In the genomic region with DNA sequence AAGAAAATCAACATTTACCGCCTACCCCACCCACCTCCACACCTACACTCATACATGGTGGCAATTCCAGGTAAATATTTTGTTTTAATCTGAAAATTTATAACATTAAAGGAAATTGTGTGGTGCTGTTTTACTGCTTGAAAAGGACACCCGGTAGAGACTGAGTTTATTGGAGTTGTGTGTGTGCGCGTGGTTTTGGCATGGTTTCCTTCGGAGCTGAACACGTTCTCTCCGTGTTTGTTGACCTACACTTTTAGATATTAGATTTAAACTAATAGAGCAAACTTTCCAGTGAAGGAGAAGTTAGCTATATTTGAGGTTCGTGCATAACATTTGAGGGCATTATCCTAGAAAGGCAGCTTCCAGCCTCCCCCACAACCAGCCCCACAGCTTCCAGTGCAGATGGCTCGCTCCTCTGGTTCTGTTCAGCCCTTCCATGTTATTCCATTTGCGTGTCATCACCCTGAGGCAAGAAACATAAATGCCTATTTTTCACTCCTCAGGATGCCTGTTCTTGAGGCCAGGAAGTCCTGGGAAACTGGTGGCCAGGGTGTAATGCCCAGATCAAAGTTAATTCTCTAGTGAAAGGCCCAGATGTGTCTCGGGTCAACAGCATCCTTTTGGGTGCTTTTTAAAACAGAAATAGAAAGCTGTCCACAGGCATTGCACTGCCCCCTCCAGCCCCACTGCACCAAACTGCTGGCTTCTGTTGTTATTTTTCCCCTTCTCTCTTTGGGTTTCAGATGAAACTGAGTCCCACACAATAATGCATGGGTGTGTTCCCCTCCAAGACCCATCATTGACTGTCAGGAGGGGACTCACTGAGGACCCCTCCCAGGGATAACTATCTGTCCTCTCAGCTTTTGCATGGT, we compare ENCODE assay signal across 13 cellular contexts.
DNase-seq lines count a peak whose midpoint lies in the region; ATAC-seq and TF ChIP-seq lines count a peak whose summit lies in the region.
"Had no signal": no experiment of that assay in that cellular context is flagged by ENCODE, and none has a peak within 500 bp of the region (broad histone marks: within the 10 kb centered on the region; RNA-seq: fewer than 3 reads in every experiment).

No MANE protein-coding gene starts in this region.

- H3K79me1 ChIP-seq in mesendoderm (ENCODE audit: low read length) = no peaks in the 10 kb centered on the region

- H3K27me3 ChIP-seq in mesendoderm (ENCODE audit: insufficient read depth, low read length, poor library complexity) (no peaks in the 10 kb centered on the region), suprapubic skin (no peaks in the 10 kb centered on the region)
- H3K27me3 ChIP-seq: dorsolateral prefrontal cortex had no signal

- H3K9ac ChIP-seq in mesendoderm (ENCODE audit: low read length) = no peak overlapping the region

- no peak overlapping the region for H3K4me2 ChIP-seq in mesendoderm (ENCODE audit: low read length)
- H3K4me2 ChIP-seq: PC-9 had no signal

- WGBS in mesendoderm (ENCODE audit: extremely low coverage, insufficient coverage, low lambda C conversion rate) = no CpG with 5 or more reads among the region's 11 CpGs
- WGBS in suprapubic skin = 89% methylated on average over 11 of the region's 11 CpGs

- no peak overlapping the region for H2BK15ac ChIP-seq in mesendoderm (replicated peaks; ENCODE audit: low read depth)

- no peaks in the 10 kb centered on the region for H3K27me3 Mint-ChIP-seq in activated T-cell treated with anti-CD3 and anti-CD28 coated beads, Interleukin-2, amount 50 U/mL, for 4 hours (ENCODE audit: low read depth)

- H3K18ac ChIP-seq in mesendoderm (ENCODE audit: low read length) = peak overlapping the region; percentile 15

- no peak overlapping the region for H3K4me3 Mint-ChIP-seq in activated T-cell treated with anti-CD3 and anti-CD28 coated beads, Interleukin-2, amount 50 U/mL, for 4 hours
- H3K4me3 Mint-ChIP-seq: T-helper 2 cell treated with Interferon-gamma antibody and Interleukin-4, amounts not matched to agents 5 μg/mL and 100 μg/mL, for 36 hours had no signal

- no peak for TF ChIP-seq POLR2A in suprapubic skin (IDR thresholded peaks at IDR 0.05)

- DNase-seq in mesendoderm (no peak), amniotic stem cell (lab: John Stamatoyannopoulos, UW) (no peak), suprapubic skin (ENCODE audit: low spot score in 2 of 2) (no peak), left ventricle myocardium superior (no peak)
- DNase-seq in activated T-cell treated with anti-CD3 and anti-CD28 coated beads, Interleukin-2, amount 50 U/mL, for 4 hours = no peak
- DNase-seq: dorsolateral prefrontal cortex, left colon, PC-9 had no signal

- H3K79me2 ChIP-seq in mesendoderm (ENCODE audit: control insufficient read depth, insufficient read depth, low read length) = no peaks in the 10 kb centered on the region

- H3K9me3 ChIP-seq in suprapubic skin = no peaks in the 10 kb centered on the region

- peaks cover 3% of the 10 kb centered on the region for H3K4me1 ChIP-seq in mesendoderm (ENCODE audit: control insufficient read depth, low read depth, low read length)
- H3K4me1 ChIP-seq in suprapubic skin = no peaks in the 10 kb centered on the region

- no peak overlapping the region for H4K5ac ChIP-seq in mesendoderm (ENCODE audit: low read length)

- H3K4me3 ChIP-seq in mesendoderm (ENCODE audit: low read length) (no peak overlapping the region), suprapubic skin (no peak overlapping the region)
- H3K4me3 ChIP-seq: dorsolateral prefrontal cortex, PC-9 had no signal

- intact Hi-C loops in left ventricle myocardium superior (cut with micrococcal nuclease) = no loop called here

- H3K36me3 ChIP-seq in mesendoderm (ENCODE audit: control insufficient read depth, insufficient read depth, low read length) (no peaks in the 10 kb centered on the region), suprapubic skin (peaks cover 4% of the 10 kb centered on the region)

- H3K27ac ChIP-seq in mesendoderm (ENCODE audit: low read depth, low read length) (no peak overlapping the region), suprapubic skin (no peak overlapping the region)
- H3K27ac ChIP-seq: C4-2B, PC-9 had no signal

- TF ChIP-seq CTCF in suprapubic skin (IDR thresholded peaks at IDR 0.05) = no peak

- no peaks in the 10 kb centered on the region for H3K36me3 Mint-ChIP-seq in activated T-cell treated with anti-CD3 and anti-CD28 coated beads, Interleukin-2, amount 50 U/mL, for 4 hours (ENCODE audit: insufficient read depth)

- no peaks in the 10 kb centered on the region for H3K9me3 Mint-ChIP-seq in activated T-cell treated with anti-CD3 and anti-CD28 coated beads, Interleukin-2, amount 50 U/mL, for 4 hours
- H3K9me3 Mint-ChIP-seq: T-helper 2 cell treated with Interferon-gamma antibody and Interleukin-4, amounts not matched to agents 5 μg/mL and 100 μg/mL, for 36 hours had no signal

- H2BK5ac ChIP-seq in mesendoderm (ENCODE audit: low read length) = no peak overlapping the region

- no peak overlapping the region for H4K8ac ChIP-seq in mesendoderm (ENCODE audit: low read depth, low read length)

- H2AK5ac ChIP-seq in mesendoderm (ENCODE audit: low read length) = no peak overlapping the region

- no peak overlapping the region for H3K23ac ChIP-seq in mesendoderm (ENCODE audit: low read length)

- H3K4ac ChIP-seq in mesendoderm (ENCODE audit: low read depth, low read length) = no peak overlapping the region

- H3K56ac ChIP-seq in mesendoderm (ENCODE audit: low read length) = peak overlapping the region; percentile 25

- peaks cover 7% of the 10 kb centered on the region for H3K4me1 Mint-ChIP-seq in activated T-cell treated with anti-CD3 and anti-CD28 coated beads, Interleukin-2, amount 50 U/mL, for 4 hours (ENCODE audit: low read depth)

- TF ChIP-seq EP300 in suprapubic skin (IDR thresholded peaks at IDR 0.05) = no peak

- peak; percentile 51 for ATAC-seq in GM18498 (IDR thresholded peaks at IDR 0.05; ENCODE audit: unreplicated experiment)
- ATAC-seq in GM21528 (IDR thresholded peaks at IDR 0.05; ENCODE audit: low FRiP score, unreplicated experiment) = peak; percentile 51
- ATAC-seq in HG03558 (IDR thresholded peaks at IDR 0.05; ENCODE audit: extremely low read depth, unreplicated experiment) = peak; percentile 20
- no peak for ATAC-seq in left ventricle myocardium superior
- ATAC-seq in activated T-cell treated with anti-CD3 and anti-CD28 coated beads, Interleukin-2, amount 50 U/mL, for 4 hours = no peak
- ATAC-seq: left colon had no signal

- no peak overlapping the region for H2BK120ac ChIP-seq in mesendoderm (ENCODE audit: low read depth, low read length)

Comparison
In these comparisons a context has a peak if more than half of its experiments do, and no peak if none do; other contexts are left out.
1. ATAC-seq: peak in GM18498 (single experiment), GM21528 (single experiment) and HG03558 (single experiment); none in left ventricle myocardium superior (single experiment) and activated T-cell treated with anti-CD3 and anti-CD28 coated beads, Interleukin-2, amount 50 U/mL, for 4 hours (0 of 2).